29 cellular contexts compared by ENCODE assay signal in the genomic region with DNA sequence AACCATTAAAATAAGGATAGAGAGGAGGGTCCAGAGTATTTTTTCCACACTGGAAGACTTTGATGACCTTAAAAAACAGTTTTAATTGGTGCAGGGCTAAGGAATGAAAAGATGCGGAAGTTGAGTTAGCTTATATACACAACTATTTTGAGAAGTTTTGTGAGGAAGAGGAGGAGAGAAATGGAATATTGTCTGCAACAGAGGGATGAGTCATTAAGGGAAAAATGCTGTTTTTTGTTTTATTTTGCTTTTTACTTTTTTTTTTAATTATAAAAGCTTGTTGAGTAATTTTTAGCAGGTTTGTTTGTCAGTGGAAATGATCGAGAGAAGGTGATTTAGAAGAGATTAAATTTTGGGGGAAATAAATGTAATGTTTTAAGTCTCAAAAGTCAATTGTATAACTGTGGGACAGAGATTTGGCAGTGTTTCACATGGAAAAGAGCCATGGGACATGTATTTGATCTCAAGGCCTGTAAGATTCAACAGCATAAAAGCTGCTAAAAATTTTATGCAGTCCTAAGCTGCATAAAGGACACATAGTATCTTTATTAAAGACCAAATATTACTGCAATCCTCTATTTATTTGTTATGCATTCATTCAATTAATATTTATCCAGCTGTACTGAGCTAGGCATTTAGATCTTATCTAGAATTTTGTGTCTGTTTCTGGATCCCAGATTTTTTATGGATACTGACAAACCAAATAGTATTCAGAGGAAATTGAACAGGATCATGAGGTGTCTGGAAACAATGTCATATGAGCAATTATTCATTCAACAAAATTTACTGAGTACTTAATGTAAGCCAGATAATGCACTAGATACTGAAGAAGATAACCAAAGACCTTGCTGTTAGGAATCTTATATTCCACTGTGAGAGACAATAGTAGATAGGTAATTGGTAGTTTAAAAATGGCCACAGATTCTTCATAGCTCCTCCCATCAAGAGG.
DNase-seq lines count a peak whose midpoint lies in the region; ATAC-seq, FAIRE-seq and TF ChIP-seq lines count a peak whose summit lies in the region.
"Had no signal": no experiment of that assay in that cellular context is flagged by ENCODE, and none has a peak within 500 bp of the region (broad histone marks: within the 10 kb centered on the region; RNA-seq: fewer than 3 reads in every experiment).

No MANE protein-coding gene starts in this region.

- H3K4me3 ChIP-seq in ACC112 (ENCODE audit: low read depth, low read length) (peak overlapping the region; percentile 52; the same call in 1 of the 2 replicates), LNCaP clone FGC (ENCODE audit: low read depth, low read length) (no peak overlapping the region), left ventricle myocardium inferior (no peak overlapping the region)
- H3K4me3 ChIP-seq: BLaER1 treated with 17β-estradiol and CSF1 and Interleukin-3, amounts not matched to agents 10 nM and 100 nM; lower lobe of right lung; sigmoid colon; thoracic aorta had no signal

- peaks cover 7% of the 10 kb centered on the region for H3K4me1 Mint-ChIP-seq in type B pancreatic cell (ENCODE audit: unreplicated experiment)
- H3K4me1 Mint-ChIP-seq in naive thymus-derived CD8-positive, alpha-beta T cell: peaks cover 4 to 19% (median 9%) of the 10 kb centered on the region in 4 donors

- no peak overlapping the region for H3K27ac Mint-ChIP-seq in type B pancreatic cell
- H3K27ac Mint-ChIP-seq in naive thymus-derived CD8-positive, alpha-beta T cell: peak overlapping the region in 2 of 10 donors; percentile 27 to 30
- H3K27ac Mint-ChIP-seq: activated CD4-positive, alpha-beta T cell treated with anti-CD3 and anti-CD28 coated beads, Interleukin-2, amount 10 ng/mL, durations not matched to agents 7 days and 5 days had no signal

- peaks cover 38% of the 10 kb centered on the region for H3K36me3 Mint-ChIP-seq in type B pancreatic cell
- H3K36me3 Mint-ChIP-seq in naive thymus-derived CD8-positive, alpha-beta T cell: peaks cover 18 to 34% (median 25%) of the 10 kb centered on the region in 3 donors

- no peak overlapping the region for H3K4me3 Mint-ChIP-seq in type B pancreatic cell
- no peak overlapping the region for H3K4me3 Mint-ChIP-seq in naive thymus-derived CD8-positive, alpha-beta T cell
- H3K4me3 Mint-ChIP-seq: activated CD4-positive, alpha-beta T cell treated with anti-CD3 and anti-CD28 coated beads, Interleukin-2, amount 10 ng/mL, durations not matched to agents 7 days and 5 days; immature natural killer cell; naive thymus-derived CD4-positive, alpha-beta T cell; stimulated activated naive B cell treated with anti-CD40 and anti-IgM and Interleukin-4, amounts not matched to agents 10 μg/mL and 1 μg/mL and 100 μg/mL, for 72 hours; T-helper 17 cell had no signal

- TF ChIP-seq CTCF in LNCaP clone FGC (IDR thresholded peaks at IDR 0.05; ENCODE audit: control insufficient read depth, extremely low read depth, insufficient read depth) (no peak), type B pancreatic cell (conservative IDR thresholded peaks at IDR 0.05) (no peak), left ventricle myocardium inferior (IDR thresholded peaks at IDR 0.05; ENCODE audit: borderline replicate concordance) (no peak)

- intact Hi-C loops in left ventricle myocardium inferior (cut with micrococcal nuclease): no loop called here

- H3K27me3 ChIP-seq in ACC112 (ENCODE audit: insufficient read depth, low read length) (no peaks in the 10 kb centered on the region), left ventricle myocardium inferior (ENCODE audit: low read depth) (no peaks in the 10 kb centered on the region)
- H3K27me3 ChIP-seq: BLaER1 treated with 17β-estradiol and CSF1 and Interleukin-3, amounts not matched to agents 10 nM and 100 nM; sigmoid colon had no signal

- H3K27ac ChIP-seq in ACC112 (ENCODE audit: low read depth, low read length) (peak overlapping the region; percentile 15), left ventricle myocardium inferior (replicated peaks) (no peak overlapping the region)
- H3K27ac ChIP-seq: BLaER1 treated with 17β-estradiol and CSF1 and Interleukin-3, amounts not matched to agents 10 nM and 100 nM; lower lobe of right lung; thoracic aorta had no signal

- peaks cover 24% of the 10 kb centered on the region for H3K4me1 ChIP-seq in ACC112 (ENCODE audit: control insufficient read depth, insufficient read depth, low read length, unreplicated experiment)
- peaks cover 24% of the 10 kb centered on the region for H3K4me1 ChIP-seq in left ventricle myocardium inferior
- H3K4me1 ChIP-seq: BLaER1 treated with 17β-estradiol and CSF1 and Interleukin-3, amounts not matched to agents 10 nM and 100 nM had no signal

- no peaks in the 10 kb centered on the region for H3K27me3 Mint-ChIP-seq in type B pancreatic cell
- no peaks in the 10 kb centered on the region for H3K27me3 Mint-ChIP-seq in naive thymus-derived CD8-positive, alpha-beta T cell
- H3K27me3 Mint-ChIP-seq: activated CD4-positive, alpha-beta T cell treated with anti-CD3 and anti-CD28 coated beads, Interleukin-2, amount 10 ng/mL, durations not matched to agents 7 days and 5 days; naive thymus-derived CD4-positive, alpha-beta T cell; stimulated activated naive B cell treated with anti-CD40 and anti-IgM and Interleukin-4, amounts not matched to agents 10 μg/mL and 1 μg/mL and 100 μg/mL, for 72 hours; T-helper 17 cell had no signal

- H3K9me3 ChIP-seq in left ventricle myocardium inferior (replicated peaks): peaks cover 7% of the 10 kb centered on the region
- H3K9me3 ChIP-seq: lower lobe of right lung, thoracic aorta had no signal

- DNase-seq in LNCaP clone FGC (ENCODE audit: low read depth): peak; percentile 69
- DNase-seq in dermis blood vessel endothelial cell: peak; percentile 27
- DNase-seq in type B pancreatic cell (ENCODE audit: extremely low spot score, unreplicated experiment): no peak
- no peak for DNase-seq in left ventricle myocardium inferior
- DNase-seq in naive thymus-derived CD8-positive, alpha-beta T cell: no peak
- DNase-seq: activated CD4-positive, alpha-beta T cell treated with anti-CD3 and anti-CD28 coated beads, Interleukin-2, amount 10 ng/mL, durations not matched to agents 7 days and 5 days; activated CD8-positive, alpha-beta memory T cell treated with anti-CD3 and anti-CD28 coated beads, Interleukin-2, amount 50 U/mL, for 48 hours; activated naive CD4-positive, alpha-beta T cell treated with Interleukin-2 at 50 U/mL for 16 hours; Calu3; effector CD8-positive, alpha-beta T cell; foreskin fibroblast; immature natural killer cell; KBM-7; lower lobe of right lung; naive thymus-derived CD4-positive, alpha-beta T cell; NCI-H1048; NCI-H1930; NCI-H226; NCI-H774; OCI-M1; SIG-M5; sigmoid colon; stimulated activated naive B cell treated with anti-CD40 and anti-IgM and Interleukin-4, amounts not matched to agents 10 μg/mL and 1 μg/mL and 100 μg/mL, for 72 hours; T-helper 17 cell had no signal

- H2AFZ ChIP-seq in ACC112 (ENCODE audit: low read length, unreplicated experiment): no peak overlapping the region

- no peak for ATAC-seq in GM19023 (IDR thresholded peaks at IDR 0.05; ENCODE audit: unreplicated experiment)
- ATAC-seq in naive thymus-derived CD8-positive, alpha-beta T cell: no peak
- ATAC-seq: lower lobe of right lung; naive thymus-derived CD4-positive, alpha-beta T cell; T-helper 17 cell had no signal

- H3K79me2 ChIP-seq in ACC112 (ENCODE audit: control insufficient read depth, insufficient read depth, low read length, unreplicated experiment): peaks cover 9% of the 10 kb centered on the region

- H3K9me3 Mint-ChIP-seq in type B pancreatic cell: no peaks in the 10 kb centered on the region
- H3K9me3 Mint-ChIP-seq in naive thymus-derived CD8-positive, alpha-beta T cell: peaks cover 0 to 12% (median 4%) of the 10 kb centered on the region in 9 donors
- H3K9me3 Mint-ChIP-seq: immature natural killer cell had no signal

- H3K36me3 ChIP-seq in ACC112 (ENCODE audit: insufficient read depth, low read length) (peaks cover 17% of the 10 kb centered on the region), left ventricle myocardium inferior (no peaks in the 10 kb centered on the region)
- H3K36me3 ChIP-seq: BLaER1 treated with 17β-estradiol and CSF1 and Interleukin-3, amounts not matched to agents 10 nM and 100 nM; lower lobe of right lung; sigmoid colon; thoracic aorta had no signal

- FAIRE-seq in islet of Langerhans (lab: Jason Lieb, UNC): peak; percentile 24

- POLR2A ChIA-PET in naive thymus-derived CD8-positive, alpha-beta T cell (lab: Charles Lee): interaction anchor here (0.6 to 1.0 kb wide), 2 partner anchors 11 to 31 kb away, joined by 3 read pairs; no protein-coding TSS in a partner anchor

Comparison
In these comparisons a context has a peak if more than half of its experiments do, and no peak if none do; other contexts are left out.
1. DNase-seq: peak in LNCaP clone FGC (single experiment) and dermis blood vessel endothelial cell (single experiment); none in type B pancreatic cell (single experiment), left ventricle myocardium inferior (single experiment) and naive thymus-derived CD8-positive, alpha-beta T cell (0 of 10).